ENCODE assay signal across 1 cellular context in the genomic region with DNA sequence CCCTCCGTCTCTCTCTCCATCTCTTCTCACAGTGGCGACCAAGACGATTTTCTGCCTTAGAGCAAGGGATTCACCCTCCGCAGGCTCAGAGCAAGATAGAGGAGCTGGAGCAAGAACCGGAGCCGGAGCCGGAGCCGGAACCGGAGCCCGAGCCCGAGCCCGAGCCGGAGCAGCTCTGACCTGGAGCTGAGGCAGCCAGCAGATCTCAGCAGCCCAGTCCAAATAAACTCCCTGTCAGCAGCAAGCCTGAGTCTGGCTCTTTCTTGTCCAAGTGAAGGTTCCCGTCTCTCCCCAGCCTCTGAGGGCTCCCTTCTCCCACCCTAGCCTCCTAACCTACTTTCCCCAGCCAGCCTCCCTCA.
A peak's percentile ranks its signal among the peaks of the same experiment; 100 is the strongest.
TF ChIP-seq lines count a peak whose summit lies in the region.

No MANE protein-coding gene starts in this region.

TF ChIP-seq in H1, 55 proteins besides CTCF, POLR2A, EP300 and RAD21:
- TF ChIP-seq TAF1 (IDR thresholded peaks at IDR 0.05; ENCODE audit: low read depth, low read length): 0 out of 2 replicates have a peak, but pooled peaks have one; percentile 25
- peak; percentile 74 for TF ChIP-seq SP1 (IDR thresholded peaks at IDR 0.05; ENCODE audit: low read depth, low read length)
- no peak for TF ChIP-seq NANOG (IDR thresholded peaks at IDR 0.05; ENCODE audit: insufficient read depth, low read depth, low read length, poor library complexity, severe bottlenecking)
TF ChIP-seq in H1: peak in this region for 2.
